ENCODE assay signal across 23 cellular contexts in the genomic region with DNA sequence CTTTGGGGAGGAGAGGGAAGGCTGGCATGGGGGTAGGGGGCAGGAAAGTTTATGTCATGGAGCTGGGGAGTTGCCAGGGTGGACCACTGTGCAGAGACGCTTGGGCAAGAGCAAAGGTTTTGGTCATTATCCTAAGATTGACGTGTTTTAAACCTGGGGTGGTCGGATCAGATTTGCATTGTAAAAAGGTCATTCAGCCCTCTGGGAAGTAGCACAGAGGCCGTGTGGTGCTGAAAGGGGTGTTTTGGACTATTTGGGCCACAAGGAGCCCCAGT.
"Had no signal": no experiment of that assay in that cellular context is flagged by ENCODE, and none has a peak within 500 bp of the region (broad histone marks: within the 10 kb centered on the region; RNA-seq: fewer than 3 reads in every experiment).

No MANE protein-coding gene starts in this region.

- H3K4me3 ChIP-seq: lower lobe of right lung, pancreas, right lobe of liver, smooth muscle cell, thoracic aorta, tibial nerve, upper lobe of right lung, uterus had no signal

- H3K27ac ChIP-seq: lower lobe of right lung, neutrophil, pancreas, right lobe of liver, thoracic aorta, upper lobe of right lung, uterus had no signal

- DNase-seq: cortex of kidney; effector memory CD8-positive, alpha-beta T cell; erythroblast; left ventricle myocardium superior; lower lobe of right lung; naive B cell; pancreas; right lobe of liver; stimulated activated CD4-positive, alpha-beta T cell treated with anti-CD3 and anti-CD28 coated beads, Interleukin-12 subunit alpha, Interleukin-12 subunit beta, amount 100 ng/mL, for 4 hours; stimulated activated CD4-positive, alpha-beta T cell treated with anti-CD3 and anti-CD28 coated beads, Interleukin-1b, Interleukin-23, amount 100 ng/mL, for 48 hours; stimulated activated CD4-positive, alpha-beta T cell treated with anti-CD3 and anti-CD28 coated beads, Interleukin-4, amount 100 ng/mL, for 1 hour; stimulated activated CD8-positive, alpha-beta memory T cell treated with anti-CD3 and anti-CD28 coated beads, Interleukin-4, amount 100 ng/mL, for 48 hours; stimulated activated naive CD4-positive, alpha-beta T cell; stimulated activated naive CD8-positive, alpha-beta T cell treated with anti-CD3 and anti-CD28 coated beads, Interleukin-15, amount 100 ng/mL, for 72 hours; upper lobe of right lung; uterus had no signal

- H3K27me3 ChIP-seq: neutrophil, pancreas, right lobe of liver, tibial nerve, upper lobe of right lung, uterus had no signal

- ATAC-seq: effector memory CD8-positive, alpha-beta T cell; left ventricle myocardium superior; lower lobe of right lung; natural killer cell treated with Interleukin-12 subunit alpha and Interleukin-12 subunit beta and Interleukin-15 and Interleukin-18, amount 100 ng/mL, for 72 hours; pancreas; right lobe of liver; stimulated activated naive CD8-positive, alpha-beta T cell treated with anti-CD3 and anti-CD28 coated beads, Interleukin-15, amount 100 ng/mL, for 72 hours; upper lobe of right lung had no signal

- H3K9me3 Mint-ChIP-seq: effector memory CD8-positive, alpha-beta T cell; memory B cell; natural killer cell treated with Interleukin-12 subunit alpha and Interleukin-12 subunit beta and Interleukin-15 and Interleukin-18, amount 100 ng/mL, for 72 hours; neural crest cell; stimulated activated naive CD8-positive, alpha-beta T cell treated with anti-CD3 and anti-CD28 coated beads, Interleukin-15, amount 100 ng/mL, for 72 hours had no signal

- H3K4me1 ChIP-seq: lower lobe of right lung, pancreas, right lobe of liver, upper lobe of right lung had no signal

- H3K36me3 ChIP-seq: lower lobe of right lung, neutrophil, pancreas, right lobe of liver, thoracic aorta, tibial nerve, upper lobe of right lung, uterus had no signal

- H3K27ac Mint-ChIP-seq: effector memory CD8-positive, alpha-beta T cell; memory B cell; natural killer cell treated with Interleukin-12 subunit alpha and Interleukin-12 subunit beta and Interleukin-15 and Interleukin-18, amount 100 ng/mL, for 72 hours; stimulated activated naive CD8-positive, alpha-beta T cell treated with anti-CD3 and anti-CD28 coated beads, Interleukin-15, amount 100 ng/mL, for 72 hours had no signal

- H3K4me3 Mint-ChIP-seq: effector memory CD8-positive, alpha-beta T cell; memory B cell; naive B cell; natural killer cell treated with Interleukin-12 subunit alpha and Interleukin-12 subunit beta and Interleukin-15 and Interleukin-18, amount 100 ng/mL, for 72 hours; neural crest cell; stimulated activated naive CD8-positive, alpha-beta T cell treated with anti-CD3 and anti-CD28 coated beads, Interleukin-15, amount 100 ng/mL, for 72 hours had no signal

- H3K36me3 Mint-ChIP-seq: memory B cell; naive B cell; natural killer cell treated with Interleukin-12 subunit alpha and Interleukin-12 subunit beta and Interleukin-15 and Interleukin-18, amount 100 ng/mL, for 72 hours had no signal

- H3K9me3 ChIP-seq: lower lobe of right lung, neutrophil, pancreas, right lobe of liver, thoracic aorta, tibial nerve, upper lobe of right lung, uterus had no signal

- H3K4me2 ChIP-seq: smooth muscle cell had no signal

- H3K4me1 Mint-ChIP-seq: memory B cell; naive B cell; stimulated activated naive CD8-positive, alpha-beta T cell treated with anti-CD3 and anti-CD28 coated beads, Interleukin-15, amount 100 ng/mL, for 72 hours had no signal
